8 cellular contexts compared by ENCODE assay signal in the genomic region with DNA sequence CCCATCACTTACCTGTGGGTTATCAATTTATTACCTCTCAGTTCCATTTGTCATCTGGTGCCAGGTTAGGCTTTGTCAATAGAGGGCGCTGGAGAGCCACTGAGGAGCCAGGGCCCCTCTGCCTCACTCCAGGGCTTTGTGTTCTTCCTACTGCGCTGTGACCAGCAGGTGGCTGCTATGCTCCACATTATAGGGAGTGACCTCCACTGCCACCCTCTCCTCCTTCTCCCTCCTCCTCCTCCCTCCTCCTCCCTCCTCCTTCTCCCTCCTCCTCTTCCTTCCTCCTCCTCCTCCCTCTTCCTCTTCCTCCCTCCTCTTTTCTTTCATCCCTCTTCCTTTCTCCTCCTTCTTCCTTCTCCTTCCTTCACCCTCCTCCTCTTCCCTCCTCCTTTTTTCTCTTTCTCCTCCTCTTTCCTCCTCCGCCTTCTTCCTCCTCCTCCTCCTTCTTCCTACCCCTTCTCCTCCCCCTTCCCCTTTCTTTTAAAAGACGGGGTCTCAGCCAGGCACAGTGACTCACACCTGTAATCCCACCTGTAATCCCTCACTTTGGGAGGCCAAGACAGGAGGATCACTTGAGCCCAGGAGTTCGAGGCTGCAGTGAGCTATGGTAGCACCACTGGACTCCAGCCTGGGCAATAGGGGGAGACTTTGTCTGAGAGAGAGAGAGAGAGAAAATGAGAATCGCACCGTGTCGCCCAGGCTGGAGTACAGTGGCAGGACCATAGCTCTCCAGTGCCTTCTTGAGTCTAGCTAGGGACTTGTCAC. TPM values are rescaled to one million over a fixed set of nuclear protein-coding genes. Genes with fewer than 3 reads are reported as not detected.
DNase-seq lines count a peak whose midpoint lies in the region; ATAC-seq and TF ChIP-seq lines count a peak whose summit lies in the region.

No MANE protein-coding gene starts in this region.

- H2AFZ ChIP-seq in PC-9 = no peak overlapping the region

- no peaks in the 10 kb centered on the region for H3K36me3 Mint-ChIP-seq in neural crest cell (ENCODE audit: low read depth)

- CTCF ChIA-PET in PC-9 (lab: Charles Lee) = interaction anchor here (0.6 to 1.1 kb wide), 3 partner anchors 22 to 265 kb away, joined by 3 read pairs; no protein-coding TSS in a partner anchor

- no peaks in the 10 kb centered on the region for H3K9me2 ChIP-seq in PC-9 (ENCODE audit: insufficient read depth)

- no peaks in the 10 kb centered on the region for H3F3A ChIP-seq in PC-9 (ENCODE audit: insufficient read depth, low read depth)

- H3K9me3 ChIP-seq in PC-9 (ENCODE audit: insufficient read depth, low read depth) = no peaks in the 10 kb centered on the region

- peaks cover 13% of the 10 kb centered on the region for H3K4me1 ChIP-seq in PC-9 (replicated peaks; ENCODE audit: insufficient read depth)

- no peaks in the 10 kb centered on the region for H3K27me3 ChIP-seq in PC-9 (ENCODE audit: insufficient read depth, low read depth)

- H3K4me3 Mint-ChIP-seq in neural crest cell = no peak overlapping the region

- H3K27ac Mint-ChIP-seq in neural crest cell (ENCODE audit: unreplicated experiment) = no peak overlapping the region

- H3K4me3 ChIP-seq in PC-9 = no peak overlapping the region

- DNase-seq in DMS153 (lab: John Stamatoyannopoulos, UW) = peak; percentile 77
- DNase-seq in LHCN-M2 (ENCODE audit: low read depth) = peak; percentile 83
- peak; percentile 69 to 84 for DNase-seq in PC-9
- peak; percentile 90 for DNase-seq in activated T-cell treated with anti-CD3 and anti-CD28 coated beads for 4 hours
- DNase-seq in fibroblast of gingiva (ENCODE audit: low read depth) = peak; percentile 73
- DNase-seq in neural crest cell (ENCODE audit: low read depth, low spot score) = peak; percentile 91
- DNase-seq in stromal cell of bone marrow (ENCODE audit: low read depth) = peak; percentile 76

- intact Hi-C loops in PC-9 (cut with micrococcal nuclease; ENCODE audit: unreplicated experiment) = loop anchor here (1.0 to 5.0 kb wide), 5 partner anchors 23 to 237 kb away; a partner anchor contains a TSS

- peak; percentile 83 for ATAC-seq in GM21737 (IDR thresholded peaks at IDR 0.05; ENCODE audit: unreplicated experiment)

- H3K9me3 Mint-ChIP-seq in neural crest cell = no peaks in the 10 kb centered on the region

- no peaks in the 10 kb centered on the region for H3K79me2 ChIP-seq in PC-9 (ENCODE audit: low read depth)

- POLR2A ChIA-PET in PC-9 (lab: Charles Lee; ENCODE audit: unreplicated experiment) = no interaction called here

- no peak overlapping the region for H3K4me2 ChIP-seq in PC-9

- H3K27me3 Mint-ChIP-seq in neural crest cell (ENCODE audit: low read depth) = peaks cover 2% of the 10 kb centered on the region

- no peak overlapping the region for H3K27ac ChIP-seq in PC-9

- H3K4me1 Mint-ChIP-seq in neural crest cell = peaks cover 4% of the 10 kb centered on the region

- no peaks in the 10 kb centered on the region for H4K20me1 ChIP-seq in PC-9 (ENCODE audit: insufficient read depth)

- no peaks in the 10 kb centered on the region for H3K36me3 ChIP-seq in PC-9 (ENCODE audit: low read depth)

- no TSS peak for BruUV-seq in PC-9 (replicated peaks; lab: Mats Ljungman, UMichigan)

- TF ChIP-seq CTCF in PC-9 (conservative IDR thresholded peaks at IDR 0.05) = peak; percentile 91
- TF ChIP-seq CTCF in neural crest cell (conservative IDR thresholded peaks at IDR 0.05) = peak; percentile 98

RNA-seq across cellular contexts. Expression of a gene that starts 10.3 kb away (rescaled TPM):
- total RNA-seq in LHCN-M2 (2014; rRNA removed) (not detected in 2 replicates), PC-9 (2021) (not detected in 2 replicates), neural crest cell (not detected in 2 replicates)
- 0.17 TPM for polyA plus RNA-seq in LHCN-M2 (2012)

RNA-seq across cellular contexts. Expression of a gene that starts 23.8 kb away (rescaled TPM):
- 9.8 and 10.8 TPM in 2 replicates for total RNA-seq in LHCN-M2 (2014; rRNA removed)
- polyA plus RNA-seq in LHCN-M2 (2012) = 11.7 TPM
- 32.2 and 44.2 TPM in 2 replicates for total RNA-seq in PC-9 (2021)
- 60.1 and 64.2 TPM in 2 replicates for total RNA-seq in neural crest cell

RNA-seq across cellular contexts. Expression of a gene that starts 27.7 kb away (rescaled TPM):
- total RNA-seq in LHCN-M2 (2014; rRNA removed) (0.17 TPM in 1 of 2 replicates, not detected in the other), PC-9 (2021) (0.65 and 1.6 TPM in 2 replicates), neural crest cell (not detected in 2 replicates)
- 0.05 TPM for polyA plus RNA-seq in LHCN-M2 (2012)

RNA-seq across cellular contexts. Expression of a gene that starts 45.9 kb away (rescaled TPM):
- total RNA-seq in LHCN-M2 (2014; rRNA removed) (383 and 482 TPM in 2 replicates), PC-9 (2021) (441 and 489 TPM in 2 replicates), neural crest cell (329 and 339 TPM in 2 replicates)
- polyA plus RNA-seq in LHCN-M2 (2012) = 832 TPM

RNA-seq across cellular contexts. Expression of a gene that starts 48.2 kb away (rescaled TPM):
- total RNA-seq in LHCN-M2 (2014; rRNA removed) (5.1 and 11.7 TPM in 2 replicates), PC-9 (2021) (8.6 and 9.7 TPM in 2 replicates), neural crest cell (4.2 and 6.3 TPM in 2 replicates)
- polyA plus RNA-seq in LHCN-M2 (2012) = 3.9 TPM
